ENCODE assay signal across 1 cellular context in genomic region chr1:24127801-24128363, GRCh38.
TF ChIP-seq lines count a peak whose summit lies in the region.

No MANE protein-coding gene starts in this region.

TF ChIP-seq in H1, 55 proteins besides CTCF, POLR2A, EP300 and RAD21:
- TF ChIP-seq SIN3A (conservative IDR thresholded peaks at IDR 0.05 in 1 of 2, IDR thresholded peaks at IDR 0.05 in 1 of 2; ENCODE audit: low read depth in 1 of 2, low read length in 2 of 2): no peak
- no peak for TF ChIP-seq KDM1A (IDR thresholded peaks at IDR 0.05; ENCODE audit: borderline replicate concordance, low read length)
- no peak for TF ChIP-seq SIX5 (IDR thresholded peaks at IDR 0.05; ENCODE audit: low read depth, low read length)
- no peak for TF ChIP-seq RBBP5 (IDR thresholded peaks at IDR 0.05; ENCODE audit: borderline replicate concordance, low read depth, low read length)
- no peak for TF ChIP-seq EZH2 (IDR thresholded peaks at IDR 0.05; ENCODE audit: low read depth, low read length, severe bottlenecking)
- TF ChIP-seq RFX5 (IDR thresholded peaks at IDR 0.05; ENCODE audit: borderline replicate concordance, low read depth, low read length): no peak
- no peak for TF ChIP-seq CHD2 (IDR thresholded peaks at IDR 0.05; ENCODE audit: low read length)
- TF ChIP-seq SUZ12 (IDR thresholded peaks at IDR 0.05; ENCODE audit: low read length): no peak
- TF ChIP-seq USF2 (IDR thresholded peaks at IDR 0.05; ENCODE audit: low read length): no peak
- no peak for TF ChIP-seq JUND (IDR thresholded peaks at IDR 0.05; ENCODE audit: low read length)
- TF ChIP-seq TAF7 (optimal IDR thresholded peaks at IDR 0.05; ENCODE audit: borderline replicate concordance, low read depth, low read length): no peak
- no peak for TF ChIP-seq CEBPB (IDR thresholded peaks at IDR 0.05; ENCODE audit: low read depth, low read length)
